ENCODE assay signal across 18 cellular contexts in genomic region chr11:83557638-83558037, GRCh38.
A peak's percentile ranks its signal among the peaks of the same experiment; 100 is the strongest.
DNase-seq lines count a peak whose midpoint lies in the region; ATAC-seq and TF ChIP-seq lines count a peak whose summit lies in the region.
"Had no signal": no experiment of that assay in that cellular context is flagged by ENCODE, and none has a peak within 500 bp of the region (broad histone marks: within the 10 kb centered on the region; RNA-seq: fewer than 3 reads in every experiment).

No MANE protein-coding gene starts in this region.

- intact Hi-C loops in testis (cut with DNase I; ENCODE audit: low total_unique reads): no loop called here

- DNase-seq in SKM-1 treated with dmso at 0.1 percent for 144 hours (lab: John Stamatoyannopoulos, UW; ENCODE audit: unreplicated experiment) (peak; percentile 1), SKM-1 (lab: John Stamatoyannopoulos, UW; ENCODE audit: unreplicated experiment) (no peak), NAMALWA (ENCODE audit: low spot score) (peak; percentile 17), memory B cell (ENCODE audit: low spot score in 2 of 2) (no peak), RKO (ENCODE audit: low spot score) (no peak), OCI-M2 (lab: John Stamatoyannopoulos, UW; ENCODE audit: unreplicated experiment) (no peak), testis (no peak)
- DNase-seq: Caco-2; CD4-positive, alpha-beta T cell; GOT3; H7; HFFc6 had no signal

- whole genome bisulfite sequencing in testis, 2 donors: 83 to 96% methylated on average over 2 of the region's 2 CpGs

- H3K27me3 ChIP-seq in testis: no peaks in the 10 kb centered on the region

- TF ChIP-seq POLR2A in testis (IDR thresholded peaks at IDR 0.05): no peak

- peak overlapping the region; percentile 2 for H3K4me3 Mint-ChIP-seq in memory B cell
- H3K4me3 Mint-ChIP-seq: CD4-positive, alpha-beta T cell; HFFc6 had no signal

- peaks cover 3% of the 10 kb centered on the region for H3K27me3 Mint-ChIP-seq in memory B cell

- TF ChIP-seq CTCF in testis (IDR thresholded peaks at IDR 0.05): no peak

- H3K4me1 Mint-ChIP-seq in memory B cell: peaks cover 26% of the 10 kb centered on the region

- ATAC-seq in memory B cell (ENCODE audit: low read depth) (peak; percentile 77), GM18873 (IDR thresholded peaks at IDR 0.05; ENCODE audit: low FRiP score, unreplicated experiment) (no peak)
- ATAC-seq: A549, HCT116, HepG2 had no signal

- H3K27ac ChIP-seq in testis: no peak overlapping the region
- H3K27ac ChIP-seq: 22Rv1, A549, C4-2B had no signal

- no peak overlapping the region for H3K4me3 ChIP-seq in testis
- H3K4me3 ChIP-seq: A549 had no signal

- peak overlapping the region; percentile 15 for H3K27ac Mint-ChIP-seq in memory B cell
- H3K27ac Mint-ChIP-seq: CD4-positive, alpha-beta T cell; HFFc6 had no signal

- no peaks in the 10 kb centered on the region for H3K9me3 Mint-ChIP-seq in memory B cell
- H3K9me3 Mint-ChIP-seq: CD4-positive, alpha-beta T cell; HFFc6 had no signal

- no peaks in the 10 kb centered on the region for H3K9me3 ChIP-seq in testis
- H3K9me3 ChIP-seq: A549, Caco-2 had no signal

- H3K4me1 ChIP-seq in testis: no peaks in the 10 kb centered on the region
- H3K4me1 ChIP-seq: A549, Caco-2 had no signal

- H3K36me3 Mint-ChIP-seq in memory B cell: no peaks in the 10 kb centered on the region

- no peaks in the 10 kb centered on the region for H3K36me3 ChIP-seq in testis (ENCODE audit: low read depth, missing control alignments)

Comparison
In these comparisons a context has a peak if more than half of its experiments do, and no peak if none do; other contexts are left out.
1. DNase-seq: peak in SKM-1 treated with dmso at 0.1 percent for 144 hours (single experiment) and NAMALWA (single experiment); none in SKM-1 (single experiment), memory B cell (0 of 2), RKO (single experiment), OCI-M2 (single experiment) and testis (single experiment).